Comparison of ENCODE assay signal across 1 cellular context in the genomic region with DNA sequence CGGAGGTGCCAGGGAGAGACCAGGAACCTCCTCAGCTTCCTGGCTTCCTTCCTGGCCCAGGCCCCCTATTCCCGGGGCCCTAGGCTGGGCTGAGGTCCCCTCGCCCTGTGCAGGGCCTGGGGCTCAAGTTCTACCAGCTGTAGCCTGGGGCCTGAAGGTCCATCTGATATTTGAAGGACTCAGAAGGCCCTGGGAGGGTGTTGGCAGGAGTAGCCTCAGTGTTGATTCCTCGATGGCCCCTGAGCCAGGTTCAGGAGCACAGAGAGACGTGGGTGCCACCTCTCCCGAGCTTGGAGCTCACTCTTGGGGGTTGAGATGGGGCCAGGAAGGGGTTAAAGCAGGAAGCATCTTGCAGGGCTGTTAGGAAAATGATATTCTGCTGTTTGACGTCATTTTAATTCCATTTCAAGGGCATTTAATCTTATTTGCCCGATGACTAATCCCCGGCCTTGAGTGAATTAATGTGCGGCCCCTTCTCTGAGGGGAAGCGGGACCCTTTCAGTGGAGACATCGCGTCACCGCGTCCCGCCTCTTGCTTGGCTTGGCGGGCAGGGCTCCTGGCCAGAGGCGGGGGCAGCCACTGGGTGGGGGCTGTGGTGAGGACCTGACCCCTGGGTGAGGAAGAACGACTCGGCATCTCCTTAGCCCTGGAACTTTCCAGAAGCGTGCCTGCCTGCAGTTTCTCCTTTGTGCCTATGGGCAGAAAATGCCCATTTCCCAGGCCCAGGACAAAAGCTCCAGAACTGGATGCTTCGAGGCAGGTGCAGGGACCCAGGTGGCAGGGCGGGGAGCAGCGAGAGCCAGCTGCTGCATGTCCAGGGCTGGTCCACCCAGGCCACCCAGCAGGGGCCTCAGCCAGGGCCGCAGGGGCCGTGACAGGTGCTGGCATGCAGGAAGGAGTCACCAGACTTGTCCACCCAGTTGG.
TF ChIP-seq lines count a peak whose summit lies in the region.

No MANE protein-coding gene starts in this region.

TF ChIP-seq in HepG2, 621 proteins besides CTCF, POLR2A, EP300 and RAD21:
- TF ChIP-seq ZNF234 (CRISPR knock-in tag; conservative IDR thresholded peaks at IDR 0.05) (no peak), CREB1 (IDR thresholded peaks at IDR 0.05) (0 out of 2 replicates have a peak, but pooled peaks have one; percentile 35), CREB1 (CRISPR knock-in tag; IDR thresholded peaks at IDR 0.05) (no peak), SNAPC5 (CRISPR knock-in tag; IDR thresholded peaks at IDR 0.05; ENCODE audit: borderline replicate concordance) (no peak), KDM3A (CRISPR knock-in tag; IDR thresholded peaks at IDR 0.05; ENCODE audit: low read depth) (no peak), SP5 (CRISPR knock-in tag; IDR thresholded peaks at IDR 0.05; ENCODE audit: borderline replicate concordance, low read depth) (no peak)
- TF ChIP-seq, protein P1, sequence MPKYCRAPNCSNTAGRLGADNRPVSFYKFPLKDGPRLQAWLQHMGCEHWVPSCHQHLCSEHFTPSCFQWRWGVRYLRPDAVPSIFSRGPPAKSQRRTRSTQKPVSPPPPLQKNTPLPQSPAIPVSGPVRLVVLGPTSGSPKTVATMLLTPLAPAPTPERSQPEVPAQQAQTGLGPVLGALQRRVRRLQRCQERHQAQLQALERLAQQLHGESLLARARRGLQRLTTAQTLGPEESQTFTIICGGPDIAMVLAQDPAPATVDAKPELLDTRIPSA (CRISPR knock-in tag; IDR thresholded peaks at IDR 0.05; ENCODE audit: borderline replicate concordance), result no peak
